ENCODE assay signal across 12 cellular contexts in genomic region chr6:129662406-129662766, GRCh38. TPM values are rescaled to one million over a fixed set of nuclear protein-coding genes. Genes with fewer than 3 reads are reported as not detected.
A peak's percentile ranks its signal among the peaks of the same experiment; 100 is the strongest.
DNase-seq lines count a peak whose midpoint lies in the region; ATAC-seq and TF ChIP-seq lines count a peak whose summit lies in the region.
"Had no signal": no experiment of that assay in that cellular context is flagged by ENCODE, and none has a peak within 500 bp of the region (broad histone marks: within the 10 kb centered on the region; RNA-seq: fewer than 3 reads in every experiment).

No MANE protein-coding gene starts in this region.

- TF ChIP-seq CTCF in Panc1 (IDR thresholded peaks at IDR 0.05), result no peak
- no peak for TF ChIP-seq CTCF in ovary (IDR thresholded peaks at IDR 0.05)

- peaks cover 0 to 12% (median 3%) of the 10 kb centered on the region in 5 donors for H3K36me3 Mint-ChIP-seq in naive thymus-derived CD4-positive, alpha-beta T cell
- H3K36me3 Mint-ChIP-seq in activated naive CD8-positive, alpha-beta T cell treated with anti-CD3 and anti-CD28 coated beads for 36 hours, result no peaks in the 10 kb centered on the region
- H3K36me3 Mint-ChIP-seq: activated CD4-positive, alpha-beta memory T cell treated with anti-CD3 and anti-CD28 coated beads for 36 hours had no signal

- H3K27ac ChIP-seq in Panc1 (ENCODE audit: low read length) (peak overlapping the region; percentile 63; the same call in 1 of the 2 replicates), ovary (peak overlapping the region in 1 of 2 donors; percentile 41)
- no peak overlapping the region for H3K27ac ChIP-seq in naive thymus-derived CD4-positive, alpha-beta T cell (ENCODE audit: low read depth, low read length)
- H3K27ac ChIP-seq: thoracic aorta had no signal

- H3K27me3 Mint-ChIP-seq in naive thymus-derived CD4-positive, alpha-beta T cell, result peaks cover 0 to 3% (median 0%) of the 10 kb centered on the region in 5 donors
- H3K27me3 Mint-ChIP-seq in activated naive CD8-positive, alpha-beta T cell treated with anti-CD3 and anti-CD28 coated beads for 36 hours, result no peaks in the 10 kb centered on the region
- H3K27me3 Mint-ChIP-seq: activated CD4-positive, alpha-beta memory T cell treated with anti-CD3 and anti-CD28 coated beads for 36 hours had no signal

- H3K4me3 Mint-ChIP-seq in naive thymus-derived CD4-positive, alpha-beta T cell, result no peak overlapping the region
- H3K4me3 Mint-ChIP-seq in activated naive CD8-positive, alpha-beta T cell treated with anti-CD3 and anti-CD28 coated beads for 36 hours, result no peak overlapping the region
- H3K4me3 Mint-ChIP-seq: activated CD4-positive, alpha-beta memory T cell treated with anti-CD3 and anti-CD28 coated beads for 36 hours had no signal

- in situ Hi-C loops in Panc1 (cut with HindIII; ENCODE audit: low pct_unique_long_range_greater_than_20kb, low sequenced_read_pairs), result no loop called here

- no peaks in the 10 kb centered on the region for H3K9me3 ChIP-seq in Panc1 (ENCODE audit: control insufficient read depth, insufficient read depth, low read depth, low read length)
- H3K9me3 ChIP-seq in ovary, result no peaks in the 10 kb centered on the region
- no peaks in the 10 kb centered on the region for H3K9me3 ChIP-seq in naive thymus-derived CD4-positive, alpha-beta T cell (ENCODE audit: control insufficient read depth in 2 of 3, low read length in 3 of 3)
- H3K9me3 ChIP-seq: BLaER1 treated with 17β-estradiol and CSF1 and Interleukin-3, amounts not matched to agents 10 nM and 100 nM; thoracic aorta had no signal

- TF ChIP-seq EP300 in ovary (IDR thresholded peaks at IDR 0.05), result no peak

- 31 to 52% (median 35%) methylated on average over 2 of the region's 2 CpGs for WGBS in ovary, 3 donors

- TF ChIP-seq POLR2A in ovary (IDR thresholded peaks at IDR 0.05), result no peak

- H3K27ac Mint-ChIP-seq in naive thymus-derived CD4-positive, alpha-beta T cell, result no peak overlapping the region
- H3K27ac Mint-ChIP-seq in activated naive CD8-positive, alpha-beta T cell treated with anti-CD3 and anti-CD28 coated beads for 36 hours, result no peak overlapping the region
- H3K27ac Mint-ChIP-seq: activated CD4-positive, alpha-beta memory T cell treated with anti-CD3 and anti-CD28 coated beads for 36 hours had no signal

- DNase-seq in Ammon's horn (ENCODE audit: low spot score) (peak; percentile 21), Panc1 (ENCODE audit: low read depth, low spot score) (no peak), ovary (no peak), NCI-H774 (lab: John Stamatoyannopoulos, UW) (no peak)
- no peak for DNase-seq in naive thymus-derived CD4-positive, alpha-beta T cell
- DNase-seq in activated naive CD8-positive, alpha-beta T cell treated with anti-CD3 and anti-CD28 coated beads for 36 hours, result no peak
- DNase-seq: activated CD4-positive, alpha-beta memory T cell treated with anti-CD3 and anti-CD28 coated beads for 36 hours; stimulated activated CD4-positive, alpha-beta T cell treated with anti-CD3 and anti-CD28 coated beads, Interleukin-2, amount 100 ng/mL, for 24 hours had no signal

- peaks cover 0 to 24% (median 6%) of the 10 kb centered on the region in 7 donors for H3K4me1 Mint-ChIP-seq in naive thymus-derived CD4-positive, alpha-beta T cell
- peaks cover 5% of the 10 kb centered on the region for H3K4me1 Mint-ChIP-seq in activated naive CD8-positive, alpha-beta T cell treated with anti-CD3 and anti-CD28 coated beads for 36 hours

- POLR2A ChIA-PET in Panc1 (lab: Charles Lee), result no interaction called here
- POLR2A ChIA-PET in naive thymus-derived CD4-positive, alpha-beta T cell (lab: Charles Lee), result no interaction called here

- H3K27me3 ChIP-seq in Panc1 (ENCODE audit: control insufficient read depth, insufficient read depth, low read length) (no peaks in the 10 kb centered on the region), ovary (no peaks in the 10 kb centered on the region)
- no peaks in the 10 kb centered on the region for H3K27me3 ChIP-seq in naive thymus-derived CD4-positive, alpha-beta T cell (ENCODE audit: control insufficient read depth in 2 of 2, insufficient read depth in 2 of 2, low read length in 2 of 2)
- H3K27me3 ChIP-seq: BLaER1 treated with 17β-estradiol and CSF1 and Interleukin-3, amounts not matched to agents 10 nM and 100 nM had no signal

- no peaks in the 10 kb centered on the region for H3K36me3 ChIP-seq in Panc1 (ENCODE audit: control insufficient read depth, insufficient read depth, low read length)
- no peaks in the 10 kb centered on the region for H3K36me3 ChIP-seq in ovary
- H3K36me3 ChIP-seq in naive thymus-derived CD4-positive, alpha-beta T cell (ENCODE audit: control insufficient read depth in 2 of 3, insufficient read depth in 3 of 3, low read length in 3 of 3), result no peaks in the 10 kb centered on the region
- H3K36me3 ChIP-seq: thoracic aorta had no signal

- peaks cover 0 to 1% (median 0%) of the 10 kb centered on the region in 11 donors for H3K9me3 Mint-ChIP-seq in naive thymus-derived CD4-positive, alpha-beta T cell
- no peaks in the 10 kb centered on the region for H3K9me3 Mint-ChIP-seq in activated naive CD8-positive, alpha-beta T cell treated with anti-CD3 and anti-CD28 coated beads for 36 hours
- H3K9me3 Mint-ChIP-seq: activated CD4-positive, alpha-beta memory T cell treated with anti-CD3 and anti-CD28 coated beads for 36 hours had no signal

- intact Hi-C loops in Panc1 (cut with micrococcal nuclease; ENCODE audit: unreplicated experiment) (no loop called here), ovary (cut with DNase I) (no loop called here)
- intact Hi-C loops in naive thymus-derived CD4-positive, alpha-beta T cell (cut with micrococcal nuclease), result no loop called here

- CTCF ChIA-PET in Panc1 (lab: Charles Lee), result no interaction called here
- CTCF ChIA-PET in naive thymus-derived CD4-positive, alpha-beta T cell (lab: Charles Lee), result no interaction called here

- ATAC-seq in GM19324 (IDR thresholded peaks at IDR 0.05; ENCODE audit: low FRiP score, unreplicated experiment), result peak; percentile 84
- peak; percentile 51 for ATAC-seq in HG02840 (IDR thresholded peaks at IDR 0.05; ENCODE audit: low FRiP score, unreplicated experiment)
- peak; percentile 43; the same call in 1 of the 2 replicates for ATAC-seq in Panc1
- no peak for ATAC-seq in naive thymus-derived CD4-positive, alpha-beta T cell

- no TSS peak for BruUV-seq in Panc1 (replicated peaks; lab: Mats Ljungman, UMichigan)

- no peak overlapping the region for H3K4me3 ChIP-seq in Panc1 (ENCODE audit: low read depth in 2 of 2, low read length in 2 of 2)
- no peak overlapping the region for H3K4me3 ChIP-seq in ovary
- H3K4me3 ChIP-seq in naive thymus-derived CD4-positive, alpha-beta T cell (ENCODE audit: low read length), result no peak overlapping the region
- H3K4me3 ChIP-seq: BLaER1 treated with 17β-estradiol and CSF1 and Interleukin-3, amounts not matched to agents 10 nM and 100 nM; thoracic aorta had no signal

- peaks cover 15% of the 10 kb centered on the region for H3K4me1 ChIP-seq in Panc1 (ENCODE audit: control insufficient read depth, insufficient read depth, low read length)
- H3K4me1 ChIP-seq in ovary (ENCODE audit: insufficient read depth), result peaks cover 5% of the 10 kb centered on the region
- H3K4me1 ChIP-seq in naive thymus-derived CD4-positive, alpha-beta T cell (ENCODE audit: control insufficient read depth in 2 of 2, insufficient read depth in 2 of 2, low read length in 2 of 2), result no peaks in the 10 kb centered on the region

RNA-seq across cellular contexts. Expression of gene ARHGAP18, which starts 47.6 kb away (rescaled TPM):
- total RNA-seq in Panc1 (2021; ENCODE audit: unreplicated experiment) (11.6 TPM), ovary (10 to 100 TPM in 1 of 7 donors, 1 to 10 TPM in 6; 4.4 to 35.3 (median 9.6) TPM)
- 1.6 TPM for polyA plus RNA-seq in Panc1 (2012; ENCODE audit: insufficient read length)
- polyA plus RNA-seq in ovary, result 10 to 100 TPM in 1 of 2 donors, 1 to 10 TPM in 1; 4.5 to 11.8 TPM
- 1 to 10 TPM; 1.1 to 9.4 (median 2.0) TPM for total RNA-seq in naive thymus-derived CD4-positive, alpha-beta T cell
- polyA plus RNA-seq in naive thymus-derived CD4-positive, alpha-beta T cell, result under 1 TPM; 0.53 to 0.60 TPM
- total RNA-seq in activated naive CD8-positive, alpha-beta T cell treated with anti-CD3 and anti-CD28 coated beads for 36 hours, result 1 to 10 TPM; 7.0 to 8.9 TPM
